Comparison of ENCODE assay signal across 8 cellular contexts in genomic region chr17:64507418-64507766, GRCh38. TPM values are rescaled to one million over a fixed set of nuclear protein-coding genes. Genes with fewer than 3 reads are reported as not detected.
DNase-seq lines count a peak whose midpoint lies in the region; ATAC-seq and TF ChIP-seq lines count a peak whose summit lies in the region.

No MANE protein-coding gene starts in this region.

- in situ Hi-C loops in transverse colon (cut with MboI; ENCODE audit: low pct_ligation_motif_present in 1 of 4, low pct_unique_long_range_greater_than_20kb in 1 of 4, low sequenced_read_pairs in 3 of 4): no loop called here

- TF ChIP-seq CTCF in AG04450 (IDR thresholded peaks at IDR 0.05; ENCODE audit: low read depth, low read length): peak; percentile 55
- no peak for TF ChIP-seq CTCF in endothelial cell (IDR thresholded peaks at IDR 0.05; ENCODE audit: unreplicated experiment)
- no peak for TF ChIP-seq CTCF in mesothelial cell of epicardium (IDR thresholded peaks at IDR 0.05; ENCODE audit: unreplicated experiment)
- TF ChIP-seq CTCF in transverse colon (IDR thresholded peaks at IDR 0.05): peak; percentile 25 to 52 (median 45)

- TF ChIP-seq EP300 in transverse colon (IDR thresholded peaks at IDR 0.05; ENCODE audit: low read depth): no peak

- peaks cover 0 to 38% (median 22%) of the 10 kb centered on the region in 4 donors for H3K36me3 ChIP-seq in transverse colon

- intact Hi-C loops in transverse colon (cut with DNase I; ENCODE audit: low total_unique reads): no loop called here

- H3K27ac ChIP-seq in AG04450 (ENCODE audit: low read depth, low read length): peak overlapping the region; percentile 99
- H3K27ac ChIP-seq in transverse colon: peak overlapping the region; percentile 99 to 100 (median 100)

- H3K36me3 Mint-ChIP-seq in endothelial cell (ENCODE audit: low read depth, unreplicated experiment): peaks cover 52% of the 10 kb centered on the region
- peaks cover 38% of the 10 kb centered on the region for H3K36me3 Mint-ChIP-seq in mesothelial cell of epicardium

- CTCF ChIA-PET in AG04450 (lab: Charles Lee): interaction anchor here (0.8 to 2.0 kb wide), 4 partner anchors 14 to 142 kb away, joined by 3 to 26 read pairs (median 4); no protein-coding TSS in a partner anchor

- H3K9me3 ChIP-seq in AG04450 (ENCODE audit: control insufficient read depth, insufficient read depth, low read length): peaks cover 3% of the 10 kb centered on the region; the same call in 1 of the 2 replicates
- H3K9me3 ChIP-seq in transverse colon: no peaks in the 10 kb centered on the region

- H3K9me3 Mint-ChIP-seq in endothelial cell (ENCODE audit: unreplicated experiment): no peaks in the 10 kb centered on the region
- H3K9me3 Mint-ChIP-seq in mesothelial cell of epicardium: no peaks in the 10 kb centered on the region

- H3K4me3 ChIP-seq in AG04450 (ENCODE audit: low read depth, low read length): peak overlapping the region; percentile 94
- peak overlapping the region; percentile 78 to 95 (median 92) for H3K4me3 ChIP-seq in transverse colon

- H3K4me3 Mint-ChIP-seq in endothelial cell (ENCODE audit: unreplicated experiment) (peak overlapping the region; percentile 100), mesothelial cell of epicardium (peak overlapping the region; percentile 100)

- DNase-seq in AG04450 (ENCODE audit: low read depth, low spot score): no peak
- peak; percentile 84 for DNase-seq in NCI-H2227 treated with DMSO at 0.1 percent for 48 hours (lab: John Stamatoyannopoulos, UW)
- peak; percentile 26 to 48 for DNase-seq in activated CD4-positive, alpha-beta T cell treated with anti-CD3 and anti-CD28 coated beads for 4 hours
- peak; percentile 9 for DNase-seq in endothelial cell (ENCODE audit: low spot score)
- DNase-seq in mesothelial cell of epicardium (ENCODE audit: low spot score in 2 of 2, unreplicated experiment in 2 of 2): no peak
- DNase-seq in transverse colon: no peak

- POLR2A ChIA-PET in AG04450 (lab: Yijun Ruan, JAX): interaction anchor here (0.6 to 2.9 kb wide), 10 partner anchors 11 to 216 kb away, joined by 3 to 77 read pairs (median 3); partner anchors contain the start of gene POLG2

- no peak for TF ChIP-seq POLR2A in transverse colon (IDR thresholded peaks at IDR 0.05)

- 0% methylated on average over 2 to 11 of the region's 11 CpGs for WGBS in transverse colon (ENCODE audit: low coverage in 1 of 2), 2 donors

- peaks cover 24 to 45% (median 33%) of the 10 kb centered on the region in 4 donors for H3K4me1 ChIP-seq in transverse colon

- H3K27me3 Mint-ChIP-seq in endothelial cell (ENCODE audit: unreplicated experiment) (peaks cover 30% of the 10 kb centered on the region), mesothelial cell of epicardium (ENCODE audit: low read depth) (no peaks in the 10 kb centered on the region)

- H3K27me3 ChIP-seq in AG04450 (ENCODE audit: control insufficient read depth, insufficient read depth, low read length) (no peaks in the 10 kb centered on the region), transverse colon (no peaks in the 10 kb centered on the region)

- H3K4me1 Mint-ChIP-seq in endothelial cell (ENCODE audit: unreplicated experiment) (peaks cover 44% of the 10 kb centered on the region), mesothelial cell of epicardium (peaks cover 35% of the 10 kb centered on the region)

- ATAC-seq in GM18499 (IDR thresholded peaks at IDR 0.05; ENCODE audit: insufficient read depth, unreplicated experiment) (peak; percentile 14), HG03196 (IDR thresholded peaks at IDR 0.05; ENCODE audit: unreplicated experiment) (peak; percentile 18)

- peak overlapping the region; percentile 100 for H3K27ac Mint-ChIP-seq in endothelial cell (ENCODE audit: unreplicated experiment)
- peak overlapping the region; percentile 100 for H3K27ac Mint-ChIP-seq in mesothelial cell of epicardium

RNA-seq across cellular contexts. Expression of gene CEP95, which starts 0.6 kb away (rescaled TPM):
- polyA plus RNA-seq in AG04450 (2011; rRNA removed): 18.6 and 29.8 TPM in 2 replicates
- 20.1 and 23.8 TPM in 2 replicates for polyA minus RNA-seq in AG04450 (2011; rRNA and poly(A)+ RNA removed)
- 47.8 TPM for total RNA-seq in endothelial cell (ENCODE audit: unreplicated experiment)
- total RNA-seq in mesothelial cell of epicardium: 128 to 135 TPM (median 132 TPM) in 3 replicates
- 10 to 100 TPM; 33.8 to 82.9 (median 46.1) TPM for total RNA-seq in transverse colon

RNA-seq across cellular contexts. Expression of gene DDX5, which starts 1.3 kb away (rescaled TPM):
- polyA plus RNA-seq in AG04450 (2011; rRNA removed): 722 and 915 TPM in 2 replicates
- 642 and 842 TPM in 2 replicates for polyA minus RNA-seq in AG04450 (2011; rRNA and poly(A)+ RNA removed)
- 771 TPM for total RNA-seq in endothelial cell (ENCODE audit: unreplicated experiment)
- total RNA-seq in mesothelial cell of epicardium: 886 to 925 TPM (median 921 TPM) in 3 replicates
- 1,000 to 10,000 TPM in 1 of 4 donors, 100 to 1,000 TPM in 3; 451 to 1,221 (median 694) TPM for total RNA-seq in transverse colon

RNA-seq across cellular contexts. Expression of gene POLG2, which starts 10.5 kb away (rescaled TPM):
- 6.6 and 9.2 TPM in 2 replicates for polyA plus RNA-seq in AG04450 (2011; rRNA removed)
- 7.4 and 8.0 TPM in 2 replicates for polyA minus RNA-seq in AG04450 (2011; rRNA and poly(A)+ RNA removed)
- total RNA-seq in endothelial cell (ENCODE audit: unreplicated experiment) (21.3 TPM), mesothelial cell of epicardium (30.9 to 32.2 TPM (median 31.7 TPM) in 3 replicates), transverse colon (10 to 100 TPM in 1 of 4 donors, 1 to 10 TPM in 3; 4.8 to 10.8 (median 6.3) TPM)

RNA-seq across cellular contexts. Expression of gene MILR1, which starts 58.5 kb away (rescaled TPM):
- 5.1 and 5.4 TPM in 2 replicates for polyA plus RNA-seq in AG04450 (2011; rRNA removed)
- polyA minus RNA-seq in AG04450 (2011; rRNA and poly(A)+ RNA removed): 2.8 and 3.7 TPM in 2 replicates
- total RNA-seq in endothelial cell (ENCODE audit: unreplicated experiment) (1.6 TPM), mesothelial cell of epicardium (0.40 to 0.54 TPM in 2 of 3 replicates, not detected in the other), transverse colon (1 to 10 TPM in 2 of 4 donors, not detected in 2; 1.4 to 2.3 TPM)

Comparison
In these comparisons a context has a peak if more than half of its experiments do, and no peak if none do; other contexts are left out.
1. DNase-seq: peak in NCI-H2227 treated with DMSO at 0.1 percent for 48 hours (single experiment), activated CD4-positive, alpha-beta T cell treated with anti-CD3 and anti-CD28 coated beads for 4 hours (2 of 2) and endothelial cell (single experiment); none in AG04450 (single experiment), mesothelial cell of epicardium (0 of 2) and transverse colon (single experiment).
2. CTCF ChIP-seq: peak in AG04450 (single experiment) and transverse colon (5 of 5); none in endothelial cell (single experiment) and mesothelial cell of epicardium (single experiment).